ENCODE assay signal across 8 cellular contexts in genomic region chr19:3761382-3762129, GRCh38. TPM values are rescaled to one million over a fixed set of nuclear protein-coding genes. Genes with fewer than 3 reads are reported as not detected.
DNase-seq lines count a peak whose midpoint lies in the region; ATAC-seq and TF ChIP-seq lines count a peak whose summit lies in the region.

Gene APBA3 (minus strand): TSS chr19:3761692. CDS start chr19:3760264, 1,428 bp downstream.

- DNase-seq in AG20443 (ENCODE audit: low spot score) (peak; percentile 97), HK-2 (ENCODE audit: unreplicated experiment) (peak; percentile 97), NCI-H82 (lab: John Stamatoyannopoulos, UW) (peak; percentile 91), ecto neural progenitor cell (ENCODE audit: low spot score) (peak; percentile 97), lower lobe of right lung (peak; percentile 93)
- peak; percentile 96 for DNase-seq in activated CD4-positive, alpha-beta memory T cell treated with anti-CD3 and anti-CD28 coated beads, Interleukin-2, amount 10 ng/mL, durations not matched to agents 7 days and 5 days
- peak; percentile 92 to 97 (median 94) for DNase-seq in stimulated activated CD4-positive, alpha-beta T cell treated with anti-CD3 and anti-CD28 coated beads, TNF-alpha, amount 100 ng/mL, for 1 hour (ENCODE audit: low read depth in 3 of 3, low spot score in 1 of 3)

- H3K9me3 ChIP-seq in lower lobe of right lung: no peaks in the 10 kb centered on the region

- intact Hi-C loops in lower lobe of right lung (cut with DNase I): no loop called here

- H3K4me3 ChIP-seq in lower lobe of right lung: peak within 1 kb of the TSS; percentile 90

- H3K36me3 Mint-ChIP-seq in activated CD4-positive, alpha-beta memory T cell treated with anti-CD3 and anti-CD28 coated beads, Interleukin-2, amount 10 ng/mL, durations not matched to agents 7 days and 5 days (ENCODE audit: low read depth): peaks cover 33% of the 10 kb centered on the region

- peaks cover 42% of the 10 kb centered on the region for H3K4me1 Mint-ChIP-seq in activated CD4-positive, alpha-beta memory T cell treated with anti-CD3 and anti-CD28 coated beads, Interleukin-2, amount 10 ng/mL, durations not matched to agents 7 days and 5 days

- peak within 1 kb of the TSS; percentile 98 for H3K27ac Mint-ChIP-seq in activated CD4-positive, alpha-beta memory T cell treated with anti-CD3 and anti-CD28 coated beads, Interleukin-2, amount 10 ng/mL, durations not matched to agents 7 days and 5 days

- POLR2A ChIA-PET in activated CD4-positive, alpha-beta memory T cell treated with anti-CD3 and anti-CD28 coated beads, Interleukin-2, amount 10 ng/mL, durations not matched to agents 7 days and 5 days (lab: Charles Lee): interaction anchor here (0.6 to 3.8 kb wide), 18 partner anchors 10 to 710 kb away, joined by 3 to 53 read pairs (median 5); partner anchors contain the start of genes DAPK3, EEF2, RAX2 and YJU2

- peaks cover 39% of the 10 kb centered on the region for H3K4me1 ChIP-seq in lower lobe of right lung

- no peaks in the 10 kb centered on the region for H3K27me3 ChIP-seq in lower lobe of right lung (ENCODE audit: low read depth)

- peak; percentile 94 for TF ChIP-seq POLR2A in GM19193 (IDR thresholded peaks at IDR 0.05; ENCODE audit: extremely low read depth, insufficient read depth, insufficient read length)

- peak; percentile 75 for TF ChIP-seq CTCF in lower lobe of right lung (IDR thresholded peaks at IDR 0.05)

- peaks cover 44% of the 10 kb centered on the region for H3K36me3 ChIP-seq in lower lobe of right lung

- CTCF ChIA-PET in activated CD4-positive, alpha-beta memory T cell treated with anti-CD3 and anti-CD28 coated beads, Interleukin-2, amount 10 ng/mL, durations not matched to agents 7 days and 5 days (lab: Charles Lee): interaction anchor here (0.7 to 3.4 kb wide), 13 partner anchors 9 to 227 kb away, joined by 3 to 35 read pairs (median 4); no protein-coding TSS in a partner anchor

- ATAC-seq in lower lobe of right lung: peak; percentile 72 to 79

- peak within 1 kb of the TSS; percentile 90 for H3K4me3 Mint-ChIP-seq in activated CD4-positive, alpha-beta memory T cell treated with anti-CD3 and anti-CD28 coated beads, Interleukin-2, amount 10 ng/mL, durations not matched to agents 7 days and 5 days

- peak within 1 kb of the TSS; percentile 96 for H3K27ac ChIP-seq in lower lobe of right lung

- H3K27me3 Mint-ChIP-seq in activated CD4-positive, alpha-beta memory T cell treated with anti-CD3 and anti-CD28 coated beads, Interleukin-2, amount 10 ng/mL, durations not matched to agents 7 days and 5 days: no peaks in the 10 kb centered on the region

- no peaks in the 10 kb centered on the region for H3K9me3 Mint-ChIP-seq in activated CD4-positive, alpha-beta memory T cell treated with anti-CD3 and anti-CD28 coated beads, Interleukin-2, amount 10 ng/mL, durations not matched to agents 7 days and 5 days

RNA-seq across cellular contexts. Expression of gene APBA3, which starts in this region (rescaled TPM):
- total RNA-seq in activated CD4-positive, alpha-beta memory T cell treated with anti-CD3 and anti-CD28 coated beads, Interleukin-2, amount 10 ng/mL, durations not matched to agents 7 days and 5 days: 10 to 100 TPM; 55.8 to 64.7 TPM
- 18.2 TPM for total RNA-seq in lower lobe of right lung

Comparison
In these comparisons a context has a peak if more than half of its experiments do, and no peak if none do; other contexts are left out.
1. Peak in every context shown above with its lines: DNase-seq, ATAC-seq, H3K4me3 ChIP-seq and H3K27ac ChIP-seq.